Comparison of ENCODE assay signal across 25 cellular contexts in the genomic region with DNA sequence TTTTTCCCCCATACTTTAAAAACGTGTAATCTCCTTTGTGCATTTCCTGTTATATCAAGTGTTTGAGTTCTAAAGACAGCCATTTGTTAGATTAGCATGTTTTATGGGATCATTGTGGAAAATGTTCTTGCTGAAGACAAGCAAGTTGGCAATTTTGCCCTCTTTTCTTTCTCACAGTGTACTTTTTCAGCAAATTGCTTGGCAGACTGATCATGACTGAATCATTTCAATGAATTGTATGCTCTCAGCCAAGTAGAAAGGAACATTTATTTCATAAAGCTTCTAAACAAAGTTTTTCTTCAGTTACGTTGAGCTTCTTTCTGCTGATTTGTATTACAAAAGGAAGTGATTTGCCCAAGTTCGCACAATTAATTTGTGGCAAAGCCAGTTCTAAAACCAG. TPM values are rescaled to one million over a fixed set of nuclear protein-coding genes. Genes with fewer than 3 reads are reported as not detected.
A peak's percentile ranks its signal among the peaks of the same experiment; 100 is the strongest.
DNase-seq lines count a peak whose midpoint lies in the region; ATAC-seq and TF ChIP-seq lines count a peak whose summit lies in the region.
"Had no signal": no experiment of that assay in that cellular context is flagged by ENCODE, and none has a peak within 500 bp of the region (broad histone marks: within the 10 kb centered on the region; RNA-seq: fewer than 3 reads in every experiment).

No MANE protein-coding gene starts in this region.

- 83% methylated on average over 3 of the region's 3 CpGs for WGBS in hepatocyte (ENCODE audit: low lambda C conversion rate, missing lambda C conversion rate)

- no peaks in the 10 kb centered on the region for H3K9me2 ChIP-seq in hepatocyte (replicated peaks; ENCODE audit: insufficient read depth)

- H3K9ac ChIP-seq in fibroblast of lung (ENCODE audit: insufficient read depth, low read length) = no peak overlapping the region
- H3K9ac ChIP-seq: BLaER1 treated with 17β-estradiol and CSF1 and Interleukin-3, amounts not matched to agents 10 nM and 100 nM; neural progenitor cell had no signal

- DNase-seq in AG08395 (ENCODE audit: low spot score) (peak; percentile 14), astrocyte of the hippocampus (ENCODE audit: low read depth, low spot score) (peak; percentile 59), fibroblast of lung (ENCODE audit: low read depth in 2 of 2) (peak; percentile 55 to 57), midbrain (lab: John Stamatoyannopoulos, UW) (peak; percentile 44), hepatocyte (ENCODE audit: low spot score) (no peak), 8988T (no peak)
- DNase-seq in activated naive CD4-positive, alpha-beta T cell treated with anti-CD3 and anti-CD28 coated beads for 36 hours = no peak
- DNase-seq: activated CD4-positive, alpha-beta memory T cell treated with anti-CD3 and anti-CD28 coated beads for 36 hours; activated effector memory CD4-positive, alpha-beta T cell treated with Interleukin-2 at 50 U/mL for 16 hours; activated naive CD8-positive, alpha-beta T cell treated with anti-CD3 and anti-CD28 coated beads, Interleukin-2, amount 50 U/mL, for 24 hours; Caco-2; DMS79 treated with DMSO at 0.1 percent for 48 hours; foreskin melanocyte; Karpas-422; lower lobe of right lung; MV-4-11; NCI-H2171; NCI-H524 treated with DMSO at 0.1 percent for 48 hours; psoas muscle; SJCRH30; stimulated activated CD8-positive, alpha-beta memory T cell treated with anti-CD3 and anti-CD28 coated beads, Interleukin-4, amount 100 ng/mL, for 48 hours; T-cell had no signal

- no peak overlapping the region for H2AFZ ChIP-seq in fibroblast of lung (ENCODE audit: low read length)
- no peak overlapping the region for H2AFZ ChIP-seq in hepatocyte
- H2AFZ ChIP-seq: neural progenitor cell had no signal

- no peaks in the 10 kb centered on the region for H3K27me3 Mint-ChIP-seq in activated naive CD4-positive, alpha-beta T cell treated with anti-CD3 and anti-CD28 coated beads for 36 hours (ENCODE audit: low read depth)
- H3K27me3 Mint-ChIP-seq: activated CD4-positive, alpha-beta memory T cell treated with anti-CD3 and anti-CD28 coated beads for 36 hours; activated naive CD8-positive, alpha-beta T cell treated with anti-CD3 and anti-CD28 coated beads, Interleukin-2, amount 50 U/mL, for 24 hours; T-cell had no signal

- no peak for ATAC-seq in HG03520 (IDR thresholded peaks at IDR 0.05; ENCODE audit: unreplicated experiment)
- ATAC-seq: activated naive CD8-positive, alpha-beta T cell treated with anti-CD3 and anti-CD28 coated beads, Interleukin-2, amount 50 U/mL, for 24 hours; lower lobe of right lung; psoas muscle; T-cell had no signal

- no peak overlapping the region for H3K27ac Mint-ChIP-seq in activated naive CD4-positive, alpha-beta T cell treated with anti-CD3 and anti-CD28 coated beads for 36 hours
- H3K27ac Mint-ChIP-seq: activated CD4-positive, alpha-beta memory T cell treated with anti-CD3 and anti-CD28 coated beads for 36 hours; activated naive CD8-positive, alpha-beta T cell treated with anti-CD3 and anti-CD28 coated beads, Interleukin-2, amount 50 U/mL, for 24 hours; neural progenitor cell; T-cell had no signal

- H3K79me2 ChIP-seq in fibroblast of lung (ENCODE audit: control insufficient read depth, insufficient read depth, low read length) (no peaks in the 10 kb centered on the region), hepatocyte (no peaks in the 10 kb centered on the region)

- no peaks in the 10 kb centered on the region for H3K27me3 ChIP-seq in fibroblast of lung (ENCODE audit: control insufficient read depth, insufficient read depth, low read length)
- no peaks in the 10 kb centered on the region for H3K27me3 ChIP-seq in hepatocyte
- H3K27me3 ChIP-seq: BLaER1 treated with 17β-estradiol and CSF1 and Interleukin-3, amounts not matched to agents 10 nM and 100 nM; neural progenitor cell; SJCRH30 had no signal

- H3K27ac ChIP-seq in fibroblast of lung (ENCODE audit: insufficient read depth, low read length) = no peak overlapping the region
- H3K27ac ChIP-seq in hepatocyte = no peak overlapping the region
- H3K27ac ChIP-seq: BLaER1 treated with 17β-estradiol and CSF1 and Interleukin-3, amounts not matched to agents 10 nM and 100 nM; lower lobe of right lung; neural progenitor cell; psoas muscle; SJCRH30 had no signal

- intact Hi-C loops in activated naive CD4-positive, alpha-beta T cell treated with anti-CD3 and anti-CD28 coated beads for 36 hours (cut with micrococcal nuclease) = no loop called here

- H4K20me1 ChIP-seq in fibroblast of lung (ENCODE audit: control insufficient read depth, extremely low read depth, insufficient read depth, low read length) (no peaks in the 10 kb centered on the region), hepatocyte (ENCODE audit: insufficient read depth, poor library complexity, severe bottlenecking) (no peaks in the 10 kb centered on the region)

- H3K4me1 Mint-ChIP-seq in activated naive CD4-positive, alpha-beta T cell treated with anti-CD3 and anti-CD28 coated beads for 36 hours (ENCODE audit: low read depth) = peaks cover 5% of the 10 kb centered on the region
- H3K4me1 Mint-ChIP-seq: T-cell had no signal

- H3K4me3 ChIP-seq in fibroblast of lung (replicated peaks in 1 of 4; ENCODE audit: control extremely low read depth in 1 of 4, insufficient read depth in 1 of 4, low read depth in 3 of 4, low read length in 4 of 4) = no peak overlapping the region
- no peak overlapping the region for H3K4me3 ChIP-seq in hepatocyte
- H3K4me3 ChIP-seq: BLaER1 treated with 17β-estradiol and CSF1 and Interleukin-3, amounts not matched to agents 10 nM and 100 nM; lower lobe of right lung; neural progenitor cell; psoas muscle; SJCRH30 had no signal

- H3K4me1 ChIP-seq in fibroblast of lung (ENCODE audit: control insufficient read depth, extremely low read depth, insufficient read depth, low read length) (no peaks in the 10 kb centered on the region), hepatocyte (ENCODE audit: insufficient read depth) (peaks cover 6% of the 10 kb centered on the region)
- H3K4me1 ChIP-seq: BLaER1 treated with 17β-estradiol and CSF1 and Interleukin-3, amounts not matched to agents 10 nM and 100 nM; Caco-2; lower lobe of right lung; neural progenitor cell; psoas muscle; SJCRH30 had no signal

- H3K36me3 ChIP-seq in fibroblast of lung (ENCODE audit: control insufficient read depth, insufficient read depth, low read length) = peaks cover 6% of the 10 kb centered on the region
- H3K36me3 ChIP-seq in hepatocyte (replicated peaks; ENCODE audit: insufficient read depth, low read depth) = no peaks in the 10 kb centered on the region

- no peak overlapping the region for H3K4me3 Mint-ChIP-seq in activated naive CD4-positive, alpha-beta T cell treated with anti-CD3 and anti-CD28 coated beads for 36 hours
- H3K4me3 Mint-ChIP-seq: activated CD4-positive, alpha-beta memory T cell treated with anti-CD3 and anti-CD28 coated beads for 36 hours; activated naive CD8-positive, alpha-beta T cell treated with anti-CD3 and anti-CD28 coated beads, Interleukin-2, amount 50 U/mL, for 24 hours; neural progenitor cell; T-cell had no signal

- CTCF ChIA-PET in activated naive CD4-positive, alpha-beta T cell treated with anti-CD3 and anti-CD28 coated beads for 36 hours (lab: Charles Lee) = interaction anchor here (1.4 kb wide), 1 partner anchor 87 kb away, joined by 5 read pairs; no protein-coding TSS in a partner anchor

- no peak for TF ChIP-seq CTCF in fibroblast of lung (conservative IDR thresholded peaks at IDR 0.05 in 1 of 2, IDR thresholded peaks at IDR 0.05 in 1 of 2; ENCODE audit: low read depth in 1 of 2, low read length in 2 of 2)
- no peak for TF ChIP-seq CTCF in hepatocyte (IDR thresholded peaks at IDR 0.05; ENCODE audit: poor library complexity)

- H3K4me2 ChIP-seq in fibroblast of lung (ENCODE audit: extremely low read depth, insufficient read depth, low read length) = no peak overlapping the region
- H3K4me2 ChIP-seq in hepatocyte = no peak overlapping the region
- H3K4me2 ChIP-seq: BLaER1 treated with 17β-estradiol and CSF1 and Interleukin-3, amounts not matched to agents 10 nM and 100 nM; neural progenitor cell had no signal

- no peaks in the 10 kb centered on the region for H3K9me3 Mint-ChIP-seq in activated naive CD4-positive, alpha-beta T cell treated with anti-CD3 and anti-CD28 coated beads for 36 hours
- H3K9me3 Mint-ChIP-seq: activated CD4-positive, alpha-beta memory T cell treated with anti-CD3 and anti-CD28 coated beads for 36 hours; activated naive CD8-positive, alpha-beta T cell treated with anti-CD3 and anti-CD28 coated beads, Interleukin-2, amount 50 U/mL, for 24 hours; neural progenitor cell; T-cell had no signal

- peaks cover 24% of the 10 kb centered on the region for H3K36me3 Mint-ChIP-seq in activated naive CD4-positive, alpha-beta T cell treated with anti-CD3 and anti-CD28 coated beads for 36 hours (ENCODE audit: low read depth)

- H3K9me3 ChIP-seq in fibroblast of lung (ENCODE audit: control insufficient read depth, insufficient read depth, low read depth, low read length) (no peaks in the 10 kb centered on the region), hepatocyte (ENCODE audit: low read depth) (no peaks in the 10 kb centered on the region)
- H3K9me3 ChIP-seq: BLaER1 treated with 17β-estradiol and CSF1 and Interleukin-3, amounts not matched to agents 10 nM and 100 nM; Caco-2; lower lobe of right lung; psoas muscle; SJCRH30 had no signal

RNA-seq across cellular contexts. Expression of a gene that starts 51.6 kb away (rescaled TPM):
- total RNA-seq in fibroblast of lung = 56.5 and 60.9 TPM in 2 replicates
- polyA plus RNA-seq in fibroblast of lung = 50.8 and 61.5 TPM in 2 replicates
- 25.4 and 35.0 TPM in 2 replicates for polyA plus RNA-seq in fibroblast of lung (2012)
- 81.8 and 91.1 TPM in 2 replicates for polyA minus RNA-seq in fibroblast of lung (ENCODE audit: low replicate concordance)
- total RNA-seq in activated naive CD4-positive, alpha-beta T cell treated with anti-CD3 and anti-CD28 coated beads for 36 hours = 10 to 100 TPM; 25.9 to 27.0 TPM
- 20.8 and 38.6 TPM in 2 replicates for total RNA-seq in hepatocyte
- polyA plus RNA-seq in hepatocyte = 18.4 and 29.0 TPM in 2 replicates

Comparison
In these comparisons a context has a peak if more than half of its experiments do, and no peak if none do; other contexts are left out.
1. DNase-seq: peak in AG08395 (single experiment), astrocyte of the hippocampus (single experiment), fibroblast of lung (2 of 2) and midbrain (single experiment); none in activated naive CD4-positive, alpha-beta T cell treated with anti-CD3 and anti-CD28 coated beads for 36 hours (single experiment), hepatocyte (single experiment) and 8988T (single experiment).